Comparison of ENCODE assay signal across 14 cellular contexts in the genomic region with DNA sequence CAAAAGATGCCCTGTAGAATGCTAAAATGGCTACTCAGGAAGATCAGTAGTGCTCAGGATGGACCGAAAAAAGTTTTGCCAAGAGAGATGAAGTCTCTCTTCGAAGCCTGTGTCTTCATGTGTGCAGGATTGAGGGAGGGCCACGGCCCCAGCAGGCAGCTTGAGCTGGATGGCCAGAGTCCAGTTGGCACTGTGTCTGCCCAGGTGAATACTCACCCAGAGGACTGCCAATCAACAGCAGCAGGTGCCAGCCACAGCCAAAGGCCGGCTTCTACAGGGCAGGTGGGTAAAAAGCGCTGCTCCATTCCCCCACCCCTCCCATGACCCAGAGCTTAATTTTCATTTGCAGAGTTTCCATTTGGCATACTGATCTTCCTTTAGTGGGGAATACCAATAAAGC.
"Had no signal": no experiment of that assay in that cellular context is flagged by ENCODE, and none has a peak within 500 bp of the region (broad histone marks: within the 10 kb centered on the region; RNA-seq: fewer than 3 reads in every experiment).

No MANE protein-coding gene starts in this region.

- H3K4me3 ChIP-seq: gastrocnemius medialis, heart left ventricle had no signal

- H3K36me3 ChIP-seq: gastrocnemius medialis, heart left ventricle had no signal

- H3K27ac ChIP-seq: gastrocnemius medialis, heart left ventricle had no signal

- DNase-seq: activated CD4-positive, alpha-beta T cell treated with anti-CD3 and anti-CD28 coated beads for 1 hour; activated CD8-positive, alpha-beta memory T cell treated with anti-CD3 and anti-CD28 coated beads for 24 hours; activated CD8-positive, alpha-beta memory T cell treated with anti-CD3 and anti-CD28 coated beads, Interleukin-2, amount 50 U/mL, for 48 hours; activated effector memory CD4-positive, alpha-beta T cell treated with anti-CD3 and anti-CD28 coated beads, Interleukin-2, amount 50 U/mL, for 16 hours; activated naive CD4-positive, alpha-beta T cell treated with anti-CD3 and anti-CD28 coated beads, Interleukin-2, amount 50 U/mL, for 16 hours; activated T-cell treated with anti-CD3 and anti-CD28 coated beads, Interleukin-2, amount 50 U/mL, for 48 hours; cerebellar nuclear complex; effector CD8-positive, alpha-beta T cell; gastrocnemius medialis; heart left ventricle; kidney glomerular epithelial cell; posterior cingulate gyrus; stimulated activated CD4-positive, alpha-beta T cell treated with anti-CD3 and anti-CD28 coated beads, Interleukin-2, amount 100 ng/mL, for 24 hours; stimulated activated naive CD8-positive, alpha-beta T cell treated with anti-CD3 and anti-CD28 coated beads, Interleukin-15, Interleukin-2, amounts not matched to agents 100 U/mL and 50 U/mL, for 24 hours had no signal

- H3K9me3 ChIP-seq: gastrocnemius medialis, heart left ventricle had no signal

- H3K4me1 ChIP-seq: gastrocnemius medialis, heart left ventricle had no signal

- H3K27me3 ChIP-seq: gastrocnemius medialis, heart left ventricle had no signal
